ENCODE assay signal across 8 cellular contexts in genomic region chr3:41200669-41201021, GRCh38. TPM values are rescaled to one million over a fixed set of nuclear protein-coding genes. Genes with fewer than 3 reads are reported as not detected.
A peak's percentile ranks its signal among the peaks of the same experiment; 100 is the strongest.
DNase-seq lines count a peak whose midpoint lies in the region; ATAC-seq and TF ChIP-seq lines count a peak whose summit lies in the region.

No MANE protein-coding gene starts in this region.

- intact Hi-C loops in upper lobe of right lung (cut with DNase I) = loop anchor here (10.0 kb wide), 1 partner anchor 616 kb away; no protein-coding TSS in a partner anchor

- no peak for ATAC-seq in GM23338
- no peak for ATAC-seq in upper lobe of right lung
- no peak for ATAC-seq in GM19351 (IDR thresholded peaks at IDR 0.05; ENCODE audit: unreplicated experiment)
- no peak for ATAC-seq in HG02885 (IDR thresholded peaks at IDR 0.05; ENCODE audit: poor library complexity, unreplicated experiment)

- no peaks in the 10 kb centered on the region for H3K9me3 Mint-ChIP-seq in GM23338
- no peaks in the 10 kb centered on the region for H3K9me3 Mint-ChIP-seq in mesothelial cell of epicardium

- H3K9me2 ChIP-seq in GM23338 (ENCODE audit: insufficient read depth) = no peaks in the 10 kb centered on the region

- H3K36me3 Mint-ChIP-seq in GM23338 (ENCODE audit: low read depth) (peaks cover 10% of the 10 kb centered on the region; the same call in 2 of the 3 replicates), mesothelial cell of epicardium (no peaks in the 10 kb centered on the region)

- peaks cover 45% of the 10 kb centered on the region for H4K20me1 ChIP-seq in GM23338 (replicated peaks; ENCODE audit: insufficient read depth)

- H3F3A ChIP-seq in GM23338 (replicated peaks; ENCODE audit: low read depth) = no peaks in the 10 kb centered on the region

- H3K4me1 ChIP-seq in GM23338 (ENCODE audit: insufficient read depth) (peaks cover 49% of the 10 kb centered on the region), upper lobe of right lung (peaks cover 47% of the 10 kb centered on the region)

- H3K4me2 ChIP-seq in GM23338 = peak overlapping the region; percentile 83

- H3K27ac ChIP-seq in GM23338 (ENCODE audit: low read depth) = no peak overlapping the region
- H3K27ac ChIP-seq in upper lobe of right lung = peak overlapping the region; percentile 97

- H3K27me3 Mint-ChIP-seq in GM23338 (ENCODE audit: insufficient read depth, low read depth, poor library complexity) (peaks cover 9% of the 10 kb centered on the region), mesothelial cell of epicardium (ENCODE audit: low read depth) (no peaks in the 10 kb centered on the region)

- H3K4me1 Mint-ChIP-seq in GM23338 (peaks cover 45% of the 10 kb centered on the region), mesothelial cell of epicardium (peaks cover 51% of the 10 kb centered on the region)

- no peak for TF ChIP-seq CTCF in AG09309 (IDR thresholded peaks at IDR 0.05; ENCODE audit: control insufficient read depth, insufficient read depth, low read depth, low read length, missing control alignments)
- no peak for TF ChIP-seq CTCF in GM23338 (conservative IDR thresholded peaks at IDR 0.05; ENCODE audit: low read depth in 2 of 2)
- TF ChIP-seq CTCF in mesothelial cell of epicardium (IDR thresholded peaks at IDR 0.05; ENCODE audit: unreplicated experiment) = no peak
- no peak for TF ChIP-seq CTCF in upper lobe of right lung (IDR thresholded peaks at IDR 0.05)

- DNase-seq in AG09309 (ENCODE audit: low read depth) (no peak), GM23338 (ENCODE audit: low spot score) (no peak), SK-N-DZ (ENCODE audit: low spot score) (peak; percentile 20), dedifferentiated amniotic fluid mesenchymal stem cell (ENCODE audit: extremely low spot score) (peak; percentile 37), mesothelial cell of epicardium (ENCODE audit: low spot score in 2 of 2, unreplicated experiment in 2 of 2) (no peak), upper lobe of right lung (no peak)

- peaks cover 9% of the 10 kb centered on the region; the same call in 1 of the 2 replicates for H3K27me3 ChIP-seq in GM23338 (ENCODE audit: insufficient read depth)
- no peaks in the 10 kb centered on the region for H3K27me3 ChIP-seq in upper lobe of right lung

- H3K4me3 Mint-ChIP-seq in GM23338 (peak overlapping the region; percentile 98), mesothelial cell of epicardium (peak overlapping the region; percentile 95)

- H3K4me3 ChIP-seq in AG09309 (ENCODE audit: control insufficient read depth, low read depth, low read length) (peak overlapping the region; percentile 95), GM23338 (peak overlapping the region; percentile 92), upper lobe of right lung (peak overlapping the region; percentile 78)

- peak overlapping the region; percentile 47; the same call in 1 of the 2 replicates for H3K27ac Mint-ChIP-seq in GM23338
- H3K27ac Mint-ChIP-seq in mesothelial cell of epicardium = peak overlapping the region; percentile 97

- peaks cover 57% of the 10 kb centered on the region for H3K79me2 ChIP-seq in GM23338 (replicated peaks; ENCODE audit: insufficient read depth)

- no peaks in the 10 kb centered on the region for H3K9me3 ChIP-seq in upper lobe of right lung

- H3K36me3 ChIP-seq in GM23338 (ENCODE audit: insufficient read depth) (no peaks in the 10 kb centered on the region), upper lobe of right lung (no peaks in the 10 kb centered on the region)

- no peak overlapping the region for H2AFZ ChIP-seq in GM23338

TF ChIP-seq in GM23338, 12 proteins besides CTCF, POLR2A, EP300 and RAD21 (continues in another document):
- TF ChIP-seq POLR2AphosphoS5 (IDR thresholded peaks at IDR 0.05; ENCODE audit: low read depth) (no peak), NANOG (IDR thresholded peaks at IDR 0.05; ENCODE audit: borderline replicate concordance) (no peak), REST (IDR thresholded peaks at IDR 0.05; ENCODE audit: unreplicated experiment) (no peak), JUNB (IDR thresholded peaks at IDR 0.05; ENCODE audit: unreplicated experiment) (no peak), STAT1 (IDR thresholded peaks at IDR 0.05; ENCODE audit: unreplicated experiment) (no peak)

RNA-seq across cellular contexts. Expression of gene CTNNB1, which starts 1.3 kb away (rescaled TPM):
- total RNA-seq in GM23338 (2014; rRNA removed; shearing (Covaris generic)) = 558 and 566 TPM in 2 replicates
- 84.3 and 89.4 TPM in 2 replicates for polyA plus RNA-seq in GM23338 (2016; fragmentation: Nextera tagmentation; extraction: Ambion mirVana)
- 239 and 272 TPM in 2 replicates for polyA plus RNA-seq in SK-N-DZ (2014; cell fraction: cytosol; rRNA removed)
- polyA plus RNA-seq in SK-N-DZ (2014; cell fraction: nucleus; rRNA removed) = 174 and 198 TPM in 2 replicates
- total RNA-seq in mesothelial cell of epicardium (534 to 545 TPM (median 537 TPM) in 3 replicates), upper lobe of right lung (305 TPM)

Comparison
In these comparisons a context has a peak if more than half of its experiments do, and no peak if none do; other contexts are left out.
1. DNase-seq: peak in SK-N-DZ (single experiment) and dedifferentiated amniotic fluid mesenchymal stem cell (single experiment); none in AG09309 (single experiment), GM23338 (single experiment), mesothelial cell of epicardium (0 of 2) and upper lobe of right lung (single experiment).
2. Peak in every context shown above with its lines, with median percentiles within 50 percentile points of each other: H3K4me3 ChIP-seq.